ENCODE assay signal across 21 cellular contexts in genomic region chr16:53154513-53154912, GRCh38.
DNase-seq lines count a peak whose midpoint lies in the region; ATAC-seq and TF ChIP-seq lines count a peak whose summit lies in the region.
"Had no signal": no experiment of that assay in that cellular context is flagged by ENCODE, and none has a peak within 500 bp of the region (broad histone marks: within the 10 kb centered on the region; RNA-seq: fewer than 3 reads in every experiment).

No MANE protein-coding gene starts in this region.

- H3K9me3 Mint-ChIP-seq in HFFc6, result no peaks in the 10 kb centered on the region
- H3K9me3 Mint-ChIP-seq in osteocyte (ENCODE audit: unreplicated experiment), result no peaks in the 10 kb centered on the region
- no peaks in the 10 kb centered on the region for H3K9me3 Mint-ChIP-seq in natural killer cell treated with Interleukin-12 subunit alpha and Interleukin-12 subunit beta and Interleukin-15 and Interleukin-18, amount 100 ng/mL, for 72 hours
- H3K9me3 Mint-ChIP-seq: activated T-cell treated with anti-CD3 and anti-CD28 coated beads, Interleukin-2, amount 50 U/mL, for 24 hours; central memory CD8-positive, alpha-beta T cell; stimulated activated naive CD8-positive, alpha-beta T cell treated with anti-CD3 and anti-CD28 coated beads, Interleukin-15, amount 100 ng/mL, for 72 hours; T-cell had no signal

- H3K27ac Mint-ChIP-seq in HFFc6 (peak overlapping the region; percentile 17; the same call in 1 of the 2 replicates), osteocyte (ENCODE audit: unreplicated experiment) (peak overlapping the region; percentile 32)
- no peak overlapping the region for H3K27ac Mint-ChIP-seq in natural killer cell treated with Interleukin-12 subunit alpha and Interleukin-12 subunit beta and Interleukin-15 and Interleukin-18, amount 100 ng/mL, for 72 hours
- H3K27ac Mint-ChIP-seq: activated T-cell treated with anti-CD3 and anti-CD28 coated beads, Interleukin-2, amount 50 U/mL, for 24 hours; stimulated activated naive CD8-positive, alpha-beta T cell treated with anti-CD3 and anti-CD28 coated beads, Interleukin-15, amount 100 ng/mL, for 72 hours had no signal

- H3K4me3 Mint-ChIP-seq in HFFc6 (no peak overlapping the region), osteocyte (ENCODE audit: unreplicated experiment) (no peak overlapping the region)
- no peak overlapping the region for H3K4me3 Mint-ChIP-seq in natural killer cell treated with Interleukin-12 subunit alpha and Interleukin-12 subunit beta and Interleukin-15 and Interleukin-18, amount 100 ng/mL, for 72 hours
- H3K4me3 Mint-ChIP-seq: activated T-cell treated with anti-CD3 and anti-CD28 coated beads, Interleukin-2, amount 50 U/mL, for 24 hours; central memory CD8-positive, alpha-beta T cell; stimulated activated naive CD8-positive, alpha-beta T cell treated with anti-CD3 and anti-CD28 coated beads, Interleukin-15, amount 100 ng/mL, for 72 hours; T-cell had no signal

- H3K36me3 Mint-ChIP-seq in HFFc6 (ENCODE audit: low read depth), result peaks cover 19% of the 10 kb centered on the region
- peaks cover 13% of the 10 kb centered on the region for H3K36me3 Mint-ChIP-seq in osteocyte (ENCODE audit: unreplicated experiment)
- H3K36me3 Mint-ChIP-seq in natural killer cell treated with Interleukin-12 subunit alpha and Interleukin-12 subunit beta and Interleukin-15 and Interleukin-18, amount 100 ng/mL, for 72 hours, result peaks cover 14% of the 10 kb centered on the region

- H3K4me1 Mint-ChIP-seq in HFFc6 (ENCODE audit: low read depth) (peaks cover 24% of the 10 kb centered on the region), osteocyte (ENCODE audit: unreplicated experiment) (peaks cover 17% of the 10 kb centered on the region)
- H3K4me1 Mint-ChIP-seq in natural killer cell treated with Interleukin-12 subunit alpha and Interleukin-12 subunit beta and Interleukin-15 and Interleukin-18, amount 100 ng/mL, for 72 hours (ENCODE audit: low read depth in 2 of 2), result peaks cover 0 to 11% of the 10 kb centered on the region in 2 donors
- H3K4me1 Mint-ChIP-seq: central memory CD8-positive, alpha-beta T cell; stimulated activated naive CD8-positive, alpha-beta T cell treated with anti-CD3 and anti-CD28 coated beads, Interleukin-15, amount 100 ng/mL, for 72 hours had no signal

- no peak for ATAC-seq in natural killer cell treated with Interleukin-12 subunit alpha and Interleukin-12 subunit beta and Interleukin-15 and Interleukin-18, amount 100 ng/mL, for 72 hours
- ATAC-seq in HG03378 (IDR thresholded peaks at IDR 0.05; ENCODE audit: unreplicated experiment) (no peak), GM19324 (IDR thresholded peaks at IDR 0.05; ENCODE audit: low FRiP score, unreplicated experiment) (no peak)
- ATAC-seq: stimulated activated naive CD8-positive, alpha-beta T cell treated with anti-CD3 and anti-CD28 coated beads, Interleukin-15, amount 100 ng/mL, for 72 hours; T-cell had no signal

- TF ChIP-seq CTCF in HFFc6 (IDR thresholded peaks at IDR 0.05), result no peak
- TF ChIP-seq CTCF in osteocyte (IDR thresholded peaks at IDR 0.05), result no peak

- H3K27me3 Mint-ChIP-seq in HFFc6 (ENCODE audit: insufficient read depth), result no peaks in the 10 kb centered on the region
- H3K27me3 Mint-ChIP-seq in osteocyte (ENCODE audit: unreplicated experiment), result no peaks in the 10 kb centered on the region
- H3K27me3 Mint-ChIP-seq in natural killer cell treated with Interleukin-12 subunit alpha and Interleukin-12 subunit beta and Interleukin-15 and Interleukin-18, amount 100 ng/mL, for 72 hours, result no peaks in the 10 kb centered on the region
- H3K27me3 Mint-ChIP-seq: activated T-cell treated with anti-CD3 and anti-CD28 coated beads, Interleukin-2, amount 50 U/mL, for 24 hours; central memory CD8-positive, alpha-beta T cell; stimulated activated naive CD8-positive, alpha-beta T cell treated with anti-CD3 and anti-CD28 coated beads, Interleukin-15, amount 100 ng/mL, for 72 hours; T-cell had no signal

- DNase-seq in DMS 273 (lab: John Stamatoyannopoulos, UW; ENCODE audit: unreplicated experiment), result peak; percentile 30
- DNase-seq in DMS 273 treated with DMSO at 0.1 percent for 48 hours (lab: John Stamatoyannopoulos, UW), result no peak
- no peak for DNase-seq in HFFc6
- DNase-seq in cerebellar cortex (ENCODE audit: low spot score), result peak; percentile 40
- no peak for DNase-seq in osteocyte (ENCODE audit: extremely low spot score, unreplicated experiment)
- no peak for DNase-seq in natural killer cell treated with Interleukin-12 subunit alpha and Interleukin-12 subunit beta and Interleukin-15 and Interleukin-18, amount 100 ng/mL, for 72 hours (ENCODE audit: low spot score)
- DNase-seq: activated CD4-positive, alpha-beta T cell treated with anti-CD3 and anti-CD28 coated beads for 1 hour; activated CD8-positive, alpha-beta memory T cell treated with anti-CD3 and anti-CD28 coated beads for 24 hours; activated naive CD4-positive, alpha-beta T cell treated with Interleukin-2 at 50 U/mL for 16 hours; activated T-cell treated with anti-CD3 and anti-CD28 coated beads, Interleukin-2, amount 50 U/mL, for 24 hours; effector memory CD4-positive, alpha-beta T cell; hippocampal formation; MM.1S; NCI-H1417 treated with DMSO at 0.1 percent for 48 hours; NCI-H69; stimulated activated naive CD8-positive, alpha-beta T cell treated with anti-CD3 and anti-CD28 coated beads, Interleukin-15, amount 100 ng/mL, for 72 hours; T-cell; tibial artery had no signal

Comparison
In these comparisons a context has a peak if more than half of its experiments do, and no peak if none do; other contexts are left out.
1. DNase-seq: peak in DMS 273 (single experiment) and cerebellar cortex (single experiment); none in DMS 273 treated with DMSO at 0.1 percent for 48 hours (single experiment), HFFc6 (single experiment), osteocyte (single experiment) and natural killer cell treated with Interleukin-12 subunit alpha and Interleukin-12 subunit beta and Interleukin-15 and Interleukin-18, amount 100 ng/mL, for 72 hours (single experiment).
2. H3K27ac Mint-ChIP-seq: peak in HFFc6 (single experiment) and osteocyte (single experiment); none in natural killer cell treated with Interleukin-12 subunit alpha and Interleukin-12 subunit beta and Interleukin-15 and Interleukin-18, amount 100 ng/mL, for 72 hours (0 of 2).